Comparison of ENCODE assay signal across 25 cellular contexts in the genomic region with DNA sequence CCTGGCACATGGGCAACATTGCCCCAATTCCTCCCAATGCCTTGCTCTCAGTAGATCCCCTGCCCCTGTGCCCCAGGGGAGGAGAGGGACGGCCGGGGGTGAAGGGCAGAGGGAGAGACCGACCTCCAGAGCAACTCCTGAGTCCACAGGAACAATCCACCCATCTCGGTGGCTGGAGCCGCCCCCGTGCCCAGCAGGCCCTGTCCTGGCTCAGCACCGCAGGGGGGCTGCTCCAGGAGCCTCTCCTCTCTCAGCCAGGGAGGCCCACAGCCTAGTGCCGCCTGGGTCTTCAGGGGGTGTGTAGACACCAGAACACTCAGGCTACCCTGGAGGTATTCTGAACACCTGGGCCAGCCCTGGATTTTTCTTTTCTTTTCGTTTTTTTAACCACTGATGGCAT.
"Had no signal": no experiment of that assay in that cellular context is flagged by ENCODE, and none has a peak within 500 bp of the region (broad histone marks: within the 10 kb centered on the region; RNA-seq: fewer than 3 reads in every experiment).

No MANE protein-coding gene starts in this region.

- H3K4me3 ChIP-seq: colonic mucosa, coronary artery, dorsolateral prefrontal cortex, esophagus muscularis mucosa, esophagus squamous epithelium, gastrocnemius medialis, gastroesophageal sphincter, heart left ventricle, heart right ventricle, hepatocyte had no signal

- H2AFZ ChIP-seq: hepatocyte had no signal

- H3K9me3 Mint-ChIP-seq: dendritic cell treated with granulocyte-macrophage colony-stimulating factor and Interleukin-4, amounts not matched to agents 40 ng/mL and 50 ng/mL, for 4 days; effector memory CD8-positive, alpha-beta T cell; endodermal cell had no signal

- H3K79me2 ChIP-seq: hepatocyte had no signal

- H3K4me1 Mint-ChIP-seq: endodermal cell had no signal

- H3K4me1 ChIP-seq: colonic mucosa, esophagus muscularis mucosa, foreskin keratinocyte, gastrocnemius medialis, gastroesophageal sphincter, heart right ventricle had no signal

- H3K27ac Mint-ChIP-seq: dendritic cell treated with granulocyte-macrophage colony-stimulating factor and Interleukin-4, amounts not matched to agents 40 ng/mL and 50 ng/mL, for 4 days; effector memory CD8-positive, alpha-beta T cell; endodermal cell had no signal

- H3K27me3 ChIP-seq: colonic mucosa, foreskin keratinocyte, gastrocnemius medialis had no signal

- DNase-seq: colonic mucosa; cortex of kidney; dermis blood vessel endothelial cell; dorsolateral prefrontal cortex; effector CD4-positive, alpha-beta T cell; effector CD8-positive, alpha-beta T cell; effector memory CD8-positive, alpha-beta T cell; endodermal cell; erythroblast; esophagus squamous epithelium; foreskin fibroblast; foreskin keratinocyte; foreskin melanocyte; gastrocnemius medialis; glutamatergic neuron; head of caudate nucleus; heart left ventricle; heart right ventricle had no signal

- H3K4me2 ChIP-seq: hepatocyte had no signal

- H3K36me3 ChIP-seq: colonic mucosa, esophagus muscularis mucosa, esophagus squamous epithelium, gastrocnemius medialis, gastroesophageal sphincter, heart left ventricle, heart right ventricle had no signal

- ATAC-seq: effector memory CD8-positive, alpha-beta T cell; esophagus mucosa; foreskin keratinocyte; gastrocnemius medialis; gastroesophageal sphincter; heart left ventricle; heart right ventricle had no signal

- H3K4me3 Mint-ChIP-seq: dendritic cell treated with granulocyte-macrophage colony-stimulating factor and Interleukin-4, amounts not matched to agents 40 ng/mL and 50 ng/mL, for 4 days; effector memory CD8-positive, alpha-beta T cell; endodermal cell had no signal

- H3K27ac ChIP-seq: colonic mucosa, coronary artery, dorsolateral prefrontal cortex, epithelial cell of prostate, esophagus muscularis mucosa, esophagus squamous epithelium, foreskin keratinocyte, gastrocnemius medialis, gastroesophageal sphincter, heart left ventricle, heart right ventricle, hepatocyte had no signal

- H3K9me3 ChIP-seq: colonic mucosa, esophagus muscularis mucosa, esophagus squamous epithelium, gastrocnemius medialis, gastroesophageal sphincter, heart left ventricle, heart right ventricle had no signal
